ENCODE assay signal across 22 cellular contexts in the genomic region with DNA sequence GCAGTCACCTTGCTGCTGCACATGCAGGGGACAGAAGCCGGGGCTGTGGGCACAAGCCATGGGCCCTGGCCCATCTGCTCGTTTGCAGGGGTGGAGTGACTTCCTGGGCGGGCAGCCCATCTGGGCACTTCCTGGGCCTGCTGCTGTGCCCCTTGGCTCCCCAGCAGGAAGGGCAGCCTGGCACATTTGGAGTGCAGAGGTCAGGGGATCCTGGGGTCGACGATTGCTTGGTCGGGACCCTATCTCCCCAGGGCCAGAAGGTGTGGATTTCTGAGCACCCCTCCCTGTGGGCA. TPM values are rescaled to one million over a fixed set of nuclear protein-coding genes. Genes with fewer than 3 reads are reported as not detected.
DNase-seq lines count a peak whose midpoint lies in the region; ATAC-seq and TF ChIP-seq lines count a peak whose summit lies in the region.
"Had no signal": no experiment of that assay in that cellular context is flagged by ENCODE, and none has a peak within 500 bp of the region (broad histone marks: within the 10 kb centered on the region; RNA-seq: fewer than 3 reads in every experiment).

No MANE protein-coding gene starts in this region.

- TF ChIP-seq CTCF in Loucy (conservative IDR thresholded peaks at IDR 0.05; ENCODE audit: low read length) = no peak

- H3K9me2 ChIP-seq in Loucy (replicated peaks; ENCODE audit: low read depth, low read length) = no peaks in the 10 kb centered on the region

- H3F3A ChIP-seq in Loucy (ENCODE audit: low read depth) = no peaks in the 10 kb centered on the region

- no peaks in the 10 kb centered on the region for H3K27me3 ChIP-seq in Loucy (ENCODE audit: insufficient read depth, low read length, poor library complexity, severe bottlenecking)
- H3K27me3 ChIP-seq: BE2C had no signal

- intact Hi-C loops in left ventricle myocardium superior (cut with micrococcal nuclease) (no loop called here), cardiac septum (cut with DNase I) (no loop called here)

- DNase-seq in NCI-H524 (lab: John Stamatoyannopoulos, UW) (peak; percentile 34 to 69), NCI-H524 treated with DMSO at 0.1 percent for 48 hours (lab: John Stamatoyannopoulos, UW) (no peak), left ventricle myocardium superior (peak; percentile 13), cardiac septum (ENCODE audit: low spot score) (no peak), globus pallidus (ENCODE audit: low spot score) (no peak), DMS114 treated with DMSO at 0.1 percent for 48 hours (lab: John Stamatoyannopoulos, UW; ENCODE audit: unreplicated experiment) (no peak)
- DNase-seq: 8988T; ACHN; AML-193; BE2C; Caco-2; CD4-positive, CD25-positive, alpha-beta regulatory T cell; DMS153; EL; GDM1; H9 had no signal

- H3K4me3 ChIP-seq in Loucy (ENCODE audit: low read length, poor library complexity, severe bottlenecking) = no peak overlapping the region
- H3K4me3 ChIP-seq: A549, GM12878, GM23338 had no signal

- no peaks in the 10 kb centered on the region for H3K9me3 ChIP-seq in Loucy (ENCODE audit: insufficient read depth, low read depth, low read length)
- H3K9me3 ChIP-seq: A549, BE2C, Caco-2 had no signal

- peaks cover 16% of the 10 kb centered on the region for H3K4me1 ChIP-seq in Loucy (ENCODE audit: insufficient read depth, low read length, poor library complexity, severe bottlenecking)
- H3K4me1 ChIP-seq: A549, Caco-2 had no signal

- peak overlapping the region; percentile 48 for H3K4me2 ChIP-seq in Loucy (ENCODE audit: low read depth, low read length, poor library complexity, severe bottlenecking)
- H3K4me2 ChIP-seq: A549, GM23338 had no signal

- no peaks in the 10 kb centered on the region for H3K79me2 ChIP-seq in Loucy (ENCODE audit: insufficient read depth, low read length)

- H2AFZ ChIP-seq in Loucy (ENCODE audit: low read length) = no peak overlapping the region; the same call in 1 of the 2 replicates
- H2AFZ ChIP-seq: GM23338 had no signal

- no peaks in the 10 kb centered on the region for H4K20me1 ChIP-seq in Loucy (ENCODE audit: insufficient read depth, low read length, poor library complexity, severe bottlenecking)

- H3K36me3 ChIP-seq in Loucy (ENCODE audit: insufficient read depth, low read length) = no peaks in the 10 kb centered on the region
- H3K36me3 ChIP-seq: BE2C had no signal

- H3K9ac ChIP-seq in Loucy (ENCODE audit: low read depth, low read length, poor library complexity, severe bottlenecking) = peak overlapping the region; percentile 37

- ATAC-seq in left ventricle myocardium superior = no peak
- ATAC-seq: A549; CD8-positive, alpha-beta T cell; GM12878; GM23338; HCT116 had no signal

RNA-seq across cellular contexts. Expression of a gene that starts 10.9 kb away (rescaled TPM):
- total RNA-seq in left ventricle myocardium superior = 44.0 TPM
- total RNA-seq in cardiac septum = 37.9 TPM

RNA-seq across cellular contexts. Expression of a gene that starts 30.9 kb away (rescaled TPM):
- total RNA-seq in left ventricle myocardium superior (8.2 TPM), cardiac septum (5.6 TPM)

RNA-seq across cellular contexts. Expression of a gene that starts 30.9 kb away (rescaled TPM):
- total RNA-seq in left ventricle myocardium superior = 1.9 TPM
- total RNA-seq in cardiac septum = 2.3 TPM

Comparison
In these comparisons a context has a peak if more than half of its experiments do, and no peak if none do; other contexts are left out.
1. DNase-seq: peak in NCI-H524 (2 of 2) and left ventricle myocardium superior (single experiment); none in NCI-H524 treated with DMSO at 0.1 percent for 48 hours (single experiment), cardiac septum (single experiment), globus pallidus (single experiment) and DMS114 treated with DMSO at 0.1 percent for 48 hours (single experiment).